In genomic region chr12:113866496-113866895, GRCh38 we compare ENCODE assay signal across 26 cellular contexts.
A peak's percentile ranks its signal among the peaks of the same experiment; 100 is the strongest.
DNase-seq lines count a peak whose midpoint lies in the region; ATAC-seq and TF ChIP-seq lines count a peak whose summit lies in the region.
"Had no signal": no experiment of that assay in that cellular context is flagged by ENCODE, and none has a peak within 500 bp of the region (broad histone marks: within the 10 kb centered on the region; RNA-seq: fewer than 3 reads in every experiment).

No MANE protein-coding gene starts in this region.

- no peaks in the 10 kb centered on the region for H3K9me3 ChIP-seq in osteoblast (ENCODE audit: low read depth, low read length)
- no peaks in the 10 kb centered on the region for H3K9me3 ChIP-seq in vagina
- H3K9me3 ChIP-seq: A549, BE2C, BLaER1, Caco-2 had no signal

- no peak overlapping the region for H3K27ac Mint-ChIP-seq in natural killer cell treated with Interleukin-12 subunit alpha and Interleukin-12 subunit beta and Interleukin-15 and Interleukin-18, amount 100 ng/mL, for 72 hours
- H3K27ac Mint-ChIP-seq: B cell; CD4-positive, alpha-beta memory T cell; CD4-positive, alpha-beta T cell; CD4-positive, CD25-positive, alpha-beta regulatory T cell; CD8-positive, alpha-beta T cell had no signal

- TF ChIP-seq POLR2A in vagina (IDR thresholded peaks at IDR 0.05) = no peak

- H4K20me1 ChIP-seq in osteoblast (ENCODE audit: insufficient read depth, low read length) = peaks cover 9% of the 10 kb centered on the region

- H3K4me3 ChIP-seq in osteoblast (ENCODE audit: insufficient read depth, low read length) = no peak overlapping the region
- H3K4me3 ChIP-seq in vagina = no peak overlapping the region
- H3K4me3 ChIP-seq: A549; BLaER1; BLaER1 treated with 17β-estradiol and CSF1 and Interleukin-3, amounts not matched to agents 10 nM and 100 nM had no signal

- no peak overlapping the region for H3K4me3 Mint-ChIP-seq in natural killer cell treated with Interleukin-12 subunit alpha and Interleukin-12 subunit beta and Interleukin-15 and Interleukin-18, amount 100 ng/mL, for 72 hours
- H3K4me3 Mint-ChIP-seq: B cell; CD14-positive monocyte; CD4-positive, alpha-beta memory T cell; CD4-positive, alpha-beta T cell; CD4-positive, CD25-positive, alpha-beta regulatory T cell; CD8-positive, alpha-beta memory T cell; CD8-positive, alpha-beta T cell had no signal

- H2AFZ ChIP-seq in osteoblast (ENCODE audit: low read length) = no peak overlapping the region

- H3K36me3 ChIP-seq in osteoblast (ENCODE audit: insufficient read depth, low read length) (peaks cover 10% of the 10 kb centered on the region), vagina (no peaks in the 10 kb centered on the region)
- H3K36me3 ChIP-seq: BE2C had no signal

- H3K9me3 Mint-ChIP-seq in natural killer cell treated with Interleukin-12 subunit alpha and Interleukin-12 subunit beta and Interleukin-15 and Interleukin-18, amount 100 ng/mL, for 72 hours = no peaks in the 10 kb centered on the region
- H3K9me3 Mint-ChIP-seq: CD14-positive monocyte; CD4-positive, alpha-beta memory T cell; CD4-positive, alpha-beta T cell; CD4-positive, CD25-positive, alpha-beta regulatory T cell; CD8-positive, alpha-beta memory T cell; CD8-positive, alpha-beta T cell had no signal

- TF ChIP-seq CTCF in osteoblast (IDR thresholded peaks at IDR 0.05; ENCODE audit: extremely low read depth, low read depth, low read length) (no peak), vagina (IDR thresholded peaks at IDR 0.05) (no peak)

- H3K36me3 Mint-ChIP-seq in natural killer cell treated with Interleukin-12 subunit alpha and Interleukin-12 subunit beta and Interleukin-15 and Interleukin-18, amount 100 ng/mL, for 72 hours = no peaks in the 10 kb centered on the region

- H3K79me2 ChIP-seq in osteoblast (ENCODE audit: insufficient read depth, low read length) = no peaks in the 10 kb centered on the region

- H3K27ac ChIP-seq in osteoblast (ENCODE audit: low read depth, low read length) (no peak overlapping the region), vagina (peak overlapping the region; percentile 51)
- H3K27ac ChIP-seq: 22Rv1; A549; BLaER1; BLaER1 treated with 17β-estradiol and CSF1 and Interleukin-3, amounts not matched to agents 10 nM and 100 nM; C4-2B had no signal

- H3K4me2 ChIP-seq in osteoblast (ENCODE audit: insufficient read depth, low read length) = no peak overlapping the region
- H3K4me2 ChIP-seq: A549; BLaER1; BLaER1 treated with 17β-estradiol and CSF1 and Interleukin-3, amounts not matched to agents 10 nM and 100 nM had no signal

- no peak for ATAC-seq in HG03457 (IDR thresholded peaks at IDR 0.05; ENCODE audit: unreplicated experiment)
- ATAC-seq in natural killer cell treated with Interleukin-12 subunit alpha and Interleukin-12 subunit beta and Interleukin-15 and Interleukin-18, amount 100 ng/mL, for 72 hours = no peak
- ATAC-seq: CD8-positive, alpha-beta T cell had no signal

- H3K27me3 ChIP-seq in osteoblast (ENCODE audit: insufficient read depth, low read length) = no peaks in the 10 kb centered on the region
- H3K27me3 ChIP-seq in vagina = no peaks in the 10 kb centered on the region
- H3K27me3 ChIP-seq: BE2C; BLaER1; BLaER1 treated with 17β-estradiol and CSF1 and Interleukin-3, amounts not matched to agents 10 nM and 100 nM had no signal

- intact Hi-C loops in vagina (cut with DNase I) = no loop called here

- H3K27me3 Mint-ChIP-seq in natural killer cell treated with Interleukin-12 subunit alpha and Interleukin-12 subunit beta and Interleukin-15 and Interleukin-18, amount 100 ng/mL, for 72 hours = no peaks in the 10 kb centered on the region
- H3K27me3 Mint-ChIP-seq: B cell; CD4-positive, alpha-beta memory T cell; CD4-positive, alpha-beta T cell; CD4-positive, CD25-positive, alpha-beta regulatory T cell; CD8-positive, alpha-beta memory T cell had no signal

- H3K4me1 ChIP-seq in osteoblast (ENCODE audit: insufficient read depth, low read length) (peaks cover 15% of the 10 kb centered on the region), vagina (peaks cover 13% of the 10 kb centered on the region)
- H3K4me1 ChIP-seq: BE2C, Caco-2 had no signal

- DNase-seq in osteoblast (ENCODE audit: insufficient read length, low spot score, missing footprints) (peak; percentile 56), vagina (ENCODE audit: extremely low spot score in 2 of 2) (no peak)
- no peak for DNase-seq in natural killer cell treated with Interleukin-12 subunit alpha and Interleukin-12 subunit beta and Interleukin-15 and Interleukin-18, amount 100 ng/mL, for 72 hours (ENCODE audit: low spot score)
- DNase-seq: AML-193; C1 segment of cervical spinal cord; CD4-positive, alpha-beta memory T cell; CD4-positive, alpha-beta T cell; CD4-positive, CD25-positive, alpha-beta regulatory T cell; CD8-positive, alpha-beta memory T cell; CD8-positive, alpha-beta T cell; COR-L47; DMS 273 treated with DMSO at 0.1 percent for 48 hours; DMS153; DMS79; DMS79 treated with DMSO at 0.1 percent for 48 hours; DND-41 had no signal

- H3K4me1 Mint-ChIP-seq in natural killer cell treated with Interleukin-12 subunit alpha and Interleukin-12 subunit beta and Interleukin-15 and Interleukin-18, amount 100 ng/mL, for 72 hours (ENCODE audit: low read depth in 2 of 2) = peaks cover 20 to 32% of the 10 kb centered on the region in 2 donors
